ENCODE assay signal across 23 cellular contexts in genomic region chr16:16001856-16002255, GRCh38.
"Had no signal": no experiment of that assay in that cellular context is flagged by ENCODE, and none has a peak within 500 bp of the region (broad histone marks: within the 10 kb centered on the region; RNA-seq: fewer than 3 reads in every experiment).

No MANE protein-coding gene starts in this region.

- ATAC-seq: activated CD8-positive, alpha-beta T cell treated with anti-CD3 and anti-CD28 coated beads, Interleukin-2, amount 10 ng/mL, durations not matched to agents 7 days and 5 days; activated naive CD8-positive, alpha-beta T cell treated with anti-CD3 and anti-CD28 coated beads, Interleukin-2, amount 50 U/mL, for 24 hours; heart right ventricle; left ventricle myocardium superior; naive thymus-derived CD4-positive, alpha-beta T cell; psoas muscle; right cardiac atrium had no signal

- H3K9me3 ChIP-seq: colonic mucosa, heart right ventricle, psoas muscle, tibial nerve, uterus had no signal

- H3K9me3 Mint-ChIP-seq: central memory CD8-positive, alpha-beta T cell; neural progenitor cell had no signal

- H3K4me3 ChIP-seq: colonic mucosa, heart right ventricle, neural progenitor cell, psoas muscle, skin epidermis, tibial nerve, uterus had no signal

- H3K36me3 Mint-ChIP-seq: neural progenitor cell had no signal

- H3K36me3 ChIP-seq: colonic mucosa, heart right ventricle, neural progenitor cell, tibial nerve, uterus had no signal

- DNase-seq: activated CD4-positive, alpha-beta T cell treated with anti-CD3 and anti-CD28 coated beads, Interleukin-2, amount 10 ng/mL, durations not matched to agents 7 days and 5 days; activated CD4-positive, CD25-positive, alpha-beta regulatory T cell; activated CD8-positive, alpha-beta T cell treated with anti-CD3 and anti-CD28 coated beads, Interleukin-2, amount 10 ng/mL, durations not matched to agents 7 days and 5 days; activated naive CD4-positive, alpha-beta T cell treated with anti-CD3 and anti-CD28 coated beads, Interleukin-2, amount 10 ng/mL, durations not matched to agents 7 days and 5 days; activated naive CD8-positive, alpha-beta T cell treated with anti-CD3 and anti-CD28 coated beads, Interleukin-2, amount 50 U/mL, for 24 hours; activated T-cell treated with anti-CD3 and anti-CD28 coated beads, Interleukin-2, amount 50 U/mL, for 24 hours; aorta; colonic mucosa; heart right ventricle; immature natural killer cell; kidney glomerular epithelial cell; left ventricle myocardium superior; naive thymus-derived CD4-positive, alpha-beta T cell; psoas muscle; right cardiac atrium; T1000; uterus had no signal

- H3K27ac ChIP-seq: colonic mucosa, neural progenitor cell, psoas muscle, skin epidermis, tibial nerve, uterus had no signal

- H3K4me3 Mint-ChIP-seq: activated CD4-positive, alpha-beta T cell treated with anti-CD3 and anti-CD28 coated beads, Interleukin-2, amount 10 ng/mL, durations not matched to agents 7 days and 5 days; activated CD8-positive, alpha-beta T cell treated with anti-CD3 and anti-CD28 coated beads, Interleukin-2, amount 10 ng/mL, durations not matched to agents 7 days and 5 days; activated naive CD4-positive, alpha-beta T cell treated with anti-CD3 and anti-CD28 coated beads, Interleukin-2, amount 10 ng/mL, durations not matched to agents 7 days and 5 days; activated naive CD8-positive, alpha-beta T cell treated with anti-CD3 and anti-CD28 coated beads, Interleukin-2, amount 50 U/mL, for 24 hours; activated T-cell treated with anti-CD3 and anti-CD28 coated beads, Interleukin-2, amount 50 U/mL, for 24 hours; central memory CD8-positive, alpha-beta T cell; immature natural killer cell; memory B cell; naive thymus-derived CD4-positive, alpha-beta T cell; neural progenitor cell; stimulated activated naive CD8-positive, alpha-beta T cell treated with anti-CD3 and anti-CD28 coated beads, Interleukin-15, Interleukin-2, amounts not matched to agents 100 ng/mL and 50 ng/mL, for 24 hours had no signal

- H3K27me3 Mint-ChIP-seq: activated CD4-positive, alpha-beta T cell treated with anti-CD3 and anti-CD28 coated beads, Interleukin-2, amount 10 ng/mL, durations not matched to agents 7 days and 5 days; activated naive CD4-positive, alpha-beta T cell treated with anti-CD3 and anti-CD28 coated beads, Interleukin-2, amount 10 ng/mL, durations not matched to agents 7 days and 5 days; activated naive CD8-positive, alpha-beta T cell treated with anti-CD3 and anti-CD28 coated beads, Interleukin-2, amount 50 U/mL, for 24 hours; activated T-cell treated with anti-CD3 and anti-CD28 coated beads, Interleukin-2, amount 50 U/mL, for 24 hours; central memory CD8-positive, alpha-beta T cell; memory B cell; naive thymus-derived CD4-positive, alpha-beta T cell; stimulated activated naive CD8-positive, alpha-beta T cell treated with anti-CD3 and anti-CD28 coated beads, Interleukin-15, Interleukin-2, amounts not matched to agents 100 ng/mL and 50 ng/mL, for 24 hours had no signal

- H3K4me1 ChIP-seq: colonic mucosa, neural progenitor cell had no signal

- H3K27me3 ChIP-seq: colonic mucosa, heart right ventricle, neural progenitor cell, tibial nerve, uterus had no signal

- H3K27ac Mint-ChIP-seq: activated CD4-positive, alpha-beta T cell treated with anti-CD3 and anti-CD28 coated beads, Interleukin-2, amount 10 ng/mL, durations not matched to agents 7 days and 5 days; activated CD8-positive, alpha-beta T cell treated with anti-CD3 and anti-CD28 coated beads, Interleukin-2, amount 10 ng/mL, durations not matched to agents 7 days and 5 days; activated naive CD4-positive, alpha-beta T cell treated with anti-CD3 and anti-CD28 coated beads, Interleukin-2, amount 10 ng/mL, durations not matched to agents 7 days and 5 days; activated naive CD8-positive, alpha-beta T cell treated with anti-CD3 and anti-CD28 coated beads, Interleukin-2, amount 50 U/mL, for 24 hours; activated T-cell treated with anti-CD3 and anti-CD28 coated beads, Interleukin-2, amount 50 U/mL, for 24 hours; immature natural killer cell; memory B cell; neural progenitor cell; stimulated activated naive CD8-positive, alpha-beta T cell treated with anti-CD3 and anti-CD28 coated beads, Interleukin-15, Interleukin-2, amounts not matched to agents 100 ng/mL and 50 ng/mL, for 24 hours had no signal
